17 cellular contexts compared by ENCODE assay signal in genomic region chr6:112799889-112800288, GRCh38.
DNase-seq lines count a peak whose midpoint lies in the region; ATAC-seq and TF ChIP-seq lines count a peak whose summit lies in the region.
"Had no signal": no experiment of that assay in that cellular context is flagged by ENCODE, and none has a peak within 500 bp of the region (broad histone marks: within the 10 kb centered on the region; RNA-seq: fewer than 3 reads in every experiment).

No MANE protein-coding gene starts in this region.

- POLR2A ChIA-PET in activated CD8-positive, alpha-beta T cell treated with anti-CD3 and anti-CD28 coated beads, Interleukin-2, amount 10 ng/mL, durations not matched to agents 7 days and 5 days (lab: Charles Lee), result no interaction called here

- peak; percentile 57 for ATAC-seq in GM18867 (IDR thresholded peaks at IDR 0.05; ENCODE audit: unreplicated experiment)
- no peak for ATAC-seq in activated CD8-positive, alpha-beta T cell treated with anti-CD3 and anti-CD28 coated beads, Interleukin-2, amount 10 ng/mL, durations not matched to agents 7 days and 5 days
- ATAC-seq in HG02884 (IDR thresholded peaks at IDR 0.05; ENCODE audit: unreplicated experiment), result no peak
- ATAC-seq: PC-3 had no signal

- H3K4me3 Mint-ChIP-seq in HFFc6 (no peak overlapping the region), chondrocyte (ENCODE audit: unreplicated experiment) (no peak overlapping the region), osteocyte (ENCODE audit: unreplicated experiment) (no peak overlapping the region)
- no peak overlapping the region for H3K4me3 Mint-ChIP-seq in activated CD8-positive, alpha-beta T cell treated with anti-CD3 and anti-CD28 coated beads, Interleukin-2, amount 10 ng/mL, durations not matched to agents 7 days and 5 days
- H3K4me3 Mint-ChIP-seq: CD4-positive, CD25-positive, alpha-beta regulatory T cell had no signal

- H3K9me3 Mint-ChIP-seq in HFFc6 (no peaks in the 10 kb centered on the region), chondrocyte (ENCODE audit: low read depth) (peaks cover 9% of the 10 kb centered on the region), osteocyte (ENCODE audit: unreplicated experiment) (peaks cover 21% of the 10 kb centered on the region)
- no peaks in the 10 kb centered on the region for H3K9me3 Mint-ChIP-seq in activated CD8-positive, alpha-beta T cell treated with anti-CD3 and anti-CD28 coated beads, Interleukin-2, amount 10 ng/mL, durations not matched to agents 7 days and 5 days (ENCODE audit: insufficient read depth)

- H3K4me1 Mint-ChIP-seq in HFFc6 (ENCODE audit: low read depth) (peaks cover 48% of the 10 kb centered on the region), chondrocyte (ENCODE audit: low read depth) (peaks cover 32% of the 10 kb centered on the region), osteocyte (ENCODE audit: unreplicated experiment) (peaks cover 36% of the 10 kb centered on the region)
- no peaks in the 10 kb centered on the region for H3K4me1 Mint-ChIP-seq in activated CD8-positive, alpha-beta T cell treated with anti-CD3 and anti-CD28 coated beads, Interleukin-2, amount 10 ng/mL, durations not matched to agents 7 days and 5 days (ENCODE audit: low read depth)
- H3K4me1 Mint-ChIP-seq: CD4-positive, CD25-positive, alpha-beta regulatory T cell had no signal

- CTCF ChIA-PET in activated CD8-positive, alpha-beta T cell treated with anti-CD3 and anti-CD28 coated beads, Interleukin-2, amount 10 ng/mL, durations not matched to agents 7 days and 5 days (lab: Charles Lee), result no interaction called here

- H3K27ac Mint-ChIP-seq in HFFc6 (0 out of 2 replicates have a peak overlapping the region, but pooled peaks have one; percentile 3), chondrocyte (ENCODE audit: unreplicated experiment) (peak overlapping the region; percentile 8), osteocyte (ENCODE audit: unreplicated experiment) (peak overlapping the region; percentile 85)
- no peak overlapping the region for H3K27ac Mint-ChIP-seq in activated CD8-positive, alpha-beta T cell treated with anti-CD3 and anti-CD28 coated beads, Interleukin-2, amount 10 ng/mL, durations not matched to agents 7 days and 5 days
- H3K27ac Mint-ChIP-seq: CD4-positive, CD25-positive, alpha-beta regulatory T cell had no signal

- DNase-seq in HFFc6 (no peak), chondrocyte (ENCODE audit: low spot score) (no peak), osteocyte (ENCODE audit: extremely low spot score, unreplicated experiment) (no peak), foreskin melanocyte (no peak)
- no peak for DNase-seq in activated CD8-positive, alpha-beta T cell treated with anti-CD3 and anti-CD28 coated beads, Interleukin-2, amount 10 ng/mL, durations not matched to agents 7 days and 5 days
- DNase-seq: CD4-positive, CD25-positive, alpha-beta regulatory T cell; EL; KG1; MV-4-11; NCI-H1694; NCI-H2081; NCI-H2171 treated with DMSO at 0.1 percent for 48 hours; NCI-H526; PC-3; Right ventricle myocardium superior had no signal

- H3K36me3 Mint-ChIP-seq in HFFc6 (ENCODE audit: low read depth) (peaks cover 9% of the 10 kb centered on the region), chondrocyte (ENCODE audit: low read depth) (no peaks in the 10 kb centered on the region), osteocyte (ENCODE audit: unreplicated experiment) (peaks cover 4% of the 10 kb centered on the region)
- H3K36me3 Mint-ChIP-seq in activated CD8-positive, alpha-beta T cell treated with anti-CD3 and anti-CD28 coated beads, Interleukin-2, amount 10 ng/mL, durations not matched to agents 7 days and 5 days (ENCODE audit: low read depth), result no peaks in the 10 kb centered on the region
- H3K36me3 Mint-ChIP-seq: CD4-positive, CD25-positive, alpha-beta regulatory T cell had no signal

- TF ChIP-seq CTCF in HFFc6 (IDR thresholded peaks at IDR 0.05), result no peak
- TF ChIP-seq CTCF in chondrocyte (IDR thresholded peaks at IDR 0.05), result no peak
- TF ChIP-seq CTCF in osteocyte (IDR thresholded peaks at IDR 0.05), result no peak

- no peaks in the 10 kb centered on the region for H3K27me3 Mint-ChIP-seq in HFFc6 (ENCODE audit: insufficient read depth)
- no peaks in the 10 kb centered on the region for H3K27me3 Mint-ChIP-seq in chondrocyte (ENCODE audit: low read depth)
- no peaks in the 10 kb centered on the region for H3K27me3 Mint-ChIP-seq in osteocyte (ENCODE audit: unreplicated experiment)
- no peaks in the 10 kb centered on the region for H3K27me3 Mint-ChIP-seq in activated CD8-positive, alpha-beta T cell treated with anti-CD3 and anti-CD28 coated beads, Interleukin-2, amount 10 ng/mL, durations not matched to agents 7 days and 5 days (ENCODE audit: low read depth)
- H3K27me3 Mint-ChIP-seq: CD4-positive, CD25-positive, alpha-beta regulatory T cell had no signal
